ENCODE assay signal across 8 cellular contexts in genomic region chr14:54489318-54489683, GRCh38. TPM values are rescaled to one million over a fixed set of nuclear protein-coding genes. Genes with fewer than 3 reads are reported as not detected.
DNase-seq lines count a peak whose midpoint lies in the region; ATAC-seq, FAIRE-seq and TF ChIP-seq lines count a peak whose summit lies in the region.

No MANE protein-coding gene starts in this region.

- no peak overlapping the region for H3K23ac ChIP-seq in mesendoderm (ENCODE audit: low read length)

- RAD21 ChIA-PET in GM12878 (lab: Charles Lee; ENCODE audit: unreplicated experiment), result interaction anchor here (0.8 to 2.9 kb wide), 3 partner anchors 21 to 987 kb away, joined by 3 to 15 read pairs (median 3); partner anchors contain the start of gene CGRRF1

- ATAC-seq in HG02884 (IDR thresholded peaks at IDR 0.05; ENCODE audit: unreplicated experiment), result peak; percentile 22
- ATAC-seq in GM12878, result no peak

- no TSS peak for BruUV-seq in GM12878 (replicated peaks; lab: Mats Ljungman, UMichigan)

- H3K79me2 ChIP-seq in GM12878 (ENCODE audit: control insufficient read depth, insufficient read depth, low read length) (peaks cover 46% of the 10 kb centered on the region), mesendoderm (ENCODE audit: control insufficient read depth, insufficient read depth, low read length) (peaks cover 29% of the 10 kb centered on the region)

- DNase-seq in GM12878 (ENCODE audit: low read depth, low spot score), result no peak
- no peak for DNase-seq in mesendoderm
- DNase-seq in hepatic stellate cell (ENCODE audit: low spot score), result no peak
- DNase-seq in islet precursor cell, result no peak
- no peak for DNase-seq in NCI-H1417 (lab: John Stamatoyannopoulos, UW)
- no peak for DNase-seq in NCI-H82 (lab: John Stamatoyannopoulos, UW)

- H3K27me3 ChIP-seq in BLaER1 (no peaks in the 10 kb centered on the region), GM12878 (replicated peaks in 1 of 2; ENCODE audit: control insufficient read depth in 2 of 2, insufficient read depth in 2 of 2, low read length in 1 of 2) (no peaks in the 10 kb centered on the region), mesendoderm (ENCODE audit: insufficient read depth, low read length, poor library complexity) (no peaks in the 10 kb centered on the region)

- no peak overlapping the region for H2AK5ac ChIP-seq in mesendoderm (ENCODE audit: low read length)

- peak overlapping the region; percentile 89 for H3K4ac ChIP-seq in mesendoderm (ENCODE audit: low read depth, low read length)

- peak overlapping the region; percentile 66 for H2BK5ac ChIP-seq in mesendoderm (ENCODE audit: low read length)

- H4K5ac ChIP-seq in mesendoderm (ENCODE audit: low read length), result no peak overlapping the region

- TF ChIP-seq RAD21 in GM12878 (IDR thresholded peaks at IDR 0.05; ENCODE audit: insufficient read depth, low read depth, low read length), result no peak

- H3K27ac ChIP-seq in BLaER1 (peak overlapping the region; percentile 97), GM12878 (ENCODE audit: control insufficient read depth, insufficient read depth) (peak overlapping the region; percentile 90), mesendoderm (ENCODE audit: low read depth, low read length) (peak overlapping the region; percentile 75)

- H3K18ac ChIP-seq in mesendoderm (ENCODE audit: low read length), result peak overlapping the region; percentile 43

- H3K4me2 ChIP-seq in BLaER1, result peak overlapping the region; percentile 79
- H3K4me2 ChIP-seq in GM12878 (ENCODE audit: control insufficient read depth, insufficient read depth), result peak overlapping the region; percentile 64
- peak overlapping the region; percentile 5 for H3K4me2 ChIP-seq in mesendoderm (ENCODE audit: low read length)

- H3K56ac ChIP-seq in mesendoderm (ENCODE audit: low read length), result peak overlapping the region; percentile 81

- peak overlapping the region; percentile 98 for H3K9ac ChIP-seq in BLaER1
- H3K9ac ChIP-seq in GM12878 (ENCODE audit: control insufficient read depth, insufficient read depth, low read length), result peak overlapping the region; percentile 87
- peak overlapping the region; percentile 79 for H3K9ac ChIP-seq in mesendoderm (ENCODE audit: low read length)

- H2BK15ac ChIP-seq in mesendoderm (replicated peaks; ENCODE audit: low read depth), result no peak overlapping the region

- H2AFZ ChIP-seq in GM12878 (ENCODE audit: control insufficient read depth, low read depth, low read length), result peak overlapping the region; percentile 100

- H4K8ac ChIP-seq in mesendoderm (ENCODE audit: low read depth, low read length), result no peak overlapping the region

- peaks cover 9% of the 10 kb centered on the region for H3K36me3 ChIP-seq in BLaER1
- H3K36me3 ChIP-seq in GM12878 (ENCODE audit: control insufficient read depth in 2 of 2, insufficient read depth in 2 of 2, low read length in 1 of 2), result no peaks in the 10 kb centered on the region
- H3K36me3 ChIP-seq in mesendoderm (ENCODE audit: control insufficient read depth, insufficient read depth, low read length), result no peaks in the 10 kb centered on the region

- POLR2A ChIA-PET in GM12878 (lab: Charles Lee), result interaction anchor here (0.6 to 1.6 kb wide), 2 partner anchors 18 to 21 kb away, joined by 4 read pairs; no protein-coding TSS in a partner anchor

- peaks cover 3% of the 10 kb centered on the region; the same call in 1 of the 2 replicates for H3K9me3 ChIP-seq in BLaER1
- no peaks in the 10 kb centered on the region for H3K9me3 ChIP-seq in GM12878 (replicated peaks; ENCODE audit: control insufficient read depth, insufficient read depth, low read length)

- SMC1A ChIA-PET in GM12878 (lab: Charles Lee; ENCODE audit: uncharacterized antibody, unreplicated experiment), result interaction anchor here (1.4 to 2.7 kb wide), 3 partner anchors 19 to 43 kb away, joined by 4 to 7 read pairs (median 5); no protein-coding TSS in a partner anchor

- WGBS in GM12878 (ENCODE audit: insufficient coverage, insufficient replicate concordance, low lambda C conversion rate, missing lambda C conversion rate), result 0% methylated on average over 5 of the region's 5 CpGs
- WGBS in mesendoderm (ENCODE audit: extremely low coverage, insufficient coverage, low lambda C conversion rate), result 100% methylated on average over 2 of the region's 5 CpGs

- H3K4me1 ChIP-seq in BLaER1, result peaks cover 34% of the 10 kb centered on the region
- H3K4me1 ChIP-seq in GM12878 (ENCODE audit: control insufficient read depth, insufficient read depth, low read length), result no peaks in the 10 kb centered on the region; the same call in 1 of the 2 replicates
- H3K4me1 ChIP-seq in mesendoderm (ENCODE audit: control insufficient read depth, low read depth, low read length), result peaks cover 6% of the 10 kb centered on the region

- H3K79me1 ChIP-seq in mesendoderm (ENCODE audit: low read length), result no peaks in the 10 kb centered on the region

- peaks cover 34% of the 10 kb centered on the region for H4K20me1 ChIP-seq in BLaER1
- H4K20me1 ChIP-seq in GM12878 (ENCODE audit: control insufficient read depth, insufficient read depth), result no peaks in the 10 kb centered on the region

- no peak for TF ChIP-seq CTCF in GM12878 (IDR thresholded peaks at IDR 0.05 in 2 of 3, conservative IDR thresholded peaks at IDR 0.05 in 1 of 3; ENCODE audit: control insufficient read depth in 2 of 3, extremely low read depth in 1 of 3, insufficient read depth in 1 of 3, low read depth in 3 of 3, low read length in 3 of 3)

- no peak for TF ChIP-seq POLR2A in GM12878 (IDR thresholded peaks at IDR 0.05; ENCODE audit: low read depth, low read length)

- intact Hi-C loops in GM12878 (cut with micrococcal nuclease; ENCODE audit: unreplicated experiment), result loop anchor here (2.0 to 5.0 kb wide), 3 partner anchors 20 to 92 kb away; partner anchors contain the start of genes CDKN3, CGRRF1 and CNIH1

- no peak for FAIRE-seq in GM12878 (lab: Jason Lieb, UNC)

- in situ Hi-C loops in GM12878 (cut with MboI), result no loop called here

- CTCF ChIA-PET in GM12878 (lab: Yijun Ruan, JAX), result interaction anchor here (1.2 to 5.2 kb wide), 4 partner anchors 20 to 75 kb away, joined by 3 to 22 read pairs (median 4); partner anchors contain the start of gene CGRRF1

- TF ChIP-seq EP300 in GM12878 (IDR thresholded peaks at IDR 0.05; ENCODE audit: borderline replicate concordance in 1 of 2, control insufficient read depth in 1 of 2, low read depth in 2 of 2, low read length in 2 of 2), result no peak

- H3K4me3 ChIP-seq in BLaER1 (peak overlapping the region; percentile 100), GM12878 (peak overlapping the region; percentile 63), mesendoderm (ENCODE audit: low read length) (no peak overlapping the region)

- H2BK120ac ChIP-seq in mesendoderm (ENCODE audit: low read depth, low read length), result no peak overlapping the region

RNA-seq across cellular contexts. Expression of gene GMFB, which starts 0.5 kb away (rescaled TPM):
- 92.7 and 93.3 TPM in 2 replicates for total RNA-seq in GM12878 (2013; cell fraction: nucleolus; rRNA removed)
- total RNA-seq in GM12878 (2014; rRNA removed) (42.4 and 63.9 TPM in 2 replicates), GM12878 (2014; rRNA removed; fragmentation: Illumina TruSeq; extraction: Trizol) (58.2 and 59.7 TPM in 2 replicates), GM12878 (2021) (51.3 and 52.5 TPM in 2 replicates)
- polyA plus RNA-seq in GM12878 (2011; ENCODE audit: low read depth), result 9.1 TPM
- polyA plus RNA-seq in GM12878 (2011; rRNA removed) (32.8 and 56.3 TPM in 2 replicates), GM12878 (2014; fragmentation: Illumina TruSeq; extraction: Trizol) (50.2 and 69.5 TPM in 2 replicates), GM12878 (2014; fragmentation: Nextera tagmentation; extraction: Ambion mirVana) (10 to 100 TPM; 29.8 to 51.9 TPM), GM12878 (2014; rRNA removed) (29.3 and 32.8 TPM in 2 replicates), GM12878 (2016; fragmentation: Nextera tagmentation; extraction: Ambion mirVana) (10 to 100 TPM; 68.0 to 71.0 TPM)
- polyA plus RNA-seq in GM12878 (2011; cell fraction: cytosol; rRNA removed), result 6.9 and 8.2 TPM in 2 replicates
- polyA plus RNA-seq in GM12878 (2011; cell fraction: nucleus; rRNA removed), result 14.8 and 15.0 TPM in 2 replicates
- 18.4 and 22.7 TPM in 2 replicates for polyA plus RNA-seq in GM12878 (2012)
- 21.4 and 23.6 TPM in 2 replicates for polyA minus RNA-seq in GM12878 (2011; rRNA and poly(A)+ RNA removed)
- 5.5 and 9.7 TPM in 2 replicates for polyA minus RNA-seq in GM12878 (2011; cell fraction: cytosol; rRNA and poly(A)+ RNA removed)
- polyA minus RNA-seq in GM12878 (2011; cell fraction: nucleus; rRNA and poly(A)+ RNA removed), result 22.6 and 26.9 TPM in 2 replicates
- polyA plus RNA-seq in mesendoderm (2013, experiment 1 of 2), result 66.3 TPM
- polyA plus RNA-seq in mesendoderm (2013, experiment 2 of 2), result 68.1 TPM

RNA-seq across cellular contexts. Expression of gene CGRRF1, which starts 20.4 kb away (rescaled TPM):
- 12.5 and 13.8 TPM in 2 replicates for total RNA-seq in GM12878 (2013; cell fraction: nucleolus; rRNA removed)
- 8.0 and 10.6 TPM in 2 replicates for total RNA-seq in GM12878 (2014; rRNA removed)
- total RNA-seq in GM12878 (2014; rRNA removed; fragmentation: Illumina TruSeq; extraction: Trizol), result 9.2 and 10.0 TPM in 2 replicates
- total RNA-seq in GM12878 (2021), result 12.2 and 14.1 TPM in 2 replicates
- polyA plus RNA-seq in GM12878 (2011; ENCODE audit: low read depth), result 11.4 TPM
- 14.8 and 16.9 TPM in 2 replicates for polyA plus RNA-seq in GM12878 (2011; rRNA removed)
- polyA plus RNA-seq in GM12878 (2011; cell fraction: cytosol; rRNA removed), result 4.2 and 4.4 TPM in 2 replicates
- 5.7 and 6.1 TPM in 2 replicates for polyA plus RNA-seq in GM12878 (2011; cell fraction: nucleus; rRNA removed)
- polyA plus RNA-seq in GM12878 (2012), result 9.8 and 11.5 TPM in 2 replicates
- 8.7 and 14.2 TPM in 2 replicates for polyA plus RNA-seq in GM12878 (2014; fragmentation: Illumina TruSeq; extraction: Trizol)
- polyA plus RNA-seq in GM12878 (2014; fragmentation: Nextera tagmentation; extraction: Ambion mirVana), result 10 to 100 TPM; 32.1 to 47.7 TPM
- 5.5 and 6.9 TPM in 2 replicates for polyA plus RNA-seq in GM12878 (2014; rRNA removed)
- polyA plus RNA-seq in GM12878 (2016; fragmentation: Nextera tagmentation; extraction: Ambion mirVana), result 10 to 100 TPM; 19.6 to 20.6 TPM
- polyA minus RNA-seq in GM12878 (2011; rRNA and poly(A)+ RNA removed), result 5.2 and 5.7 TPM in 2 replicates
- 0.62 and 4.3 TPM in 2 replicates for polyA minus RNA-seq in GM12878 (2011; cell fraction: cytosol; rRNA and poly(A)+ RNA removed)
- polyA minus RNA-seq in GM12878 (2011; cell fraction: nucleus; rRNA and poly(A)+ RNA removed), result 3.4 and 5.7 TPM in 2 replicates
- 16.5 TPM for polyA plus RNA-seq in mesendoderm (2013, experiment 1 of 2)
- 16.1 TPM for polyA plus RNA-seq in mesendoderm (2013, experiment 2 of 2)

RNA-seq across cellular contexts. Expression of gene CNIH1, which starts 48.1 kb away (rescaled TPM):
- total RNA-seq in GM12878 (2013; cell fraction: nucleolus; rRNA removed), result 24.5 and 25.7 TPM in 2 replicates
- total RNA-seq in GM12878 (2014; rRNA removed) (48.9 and 51.9 TPM in 2 replicates), GM12878 (2014; rRNA removed; fragmentation: Illumina TruSeq; extraction: Trizol) (56.9 and 60.8 TPM in 2 replicates), GM12878 (2021) (64.5 and 66.0 TPM in 2 replicates)
- polyA plus RNA-seq in GM12878 (2011; ENCODE audit: low read depth), result 14.5 TPM
- polyA plus RNA-seq in GM12878 (2011; rRNA removed) (202 and 230 TPM in 2 replicates), GM12878 (2014; fragmentation: Illumina TruSeq; extraction: Trizol) (97.0 and 109 TPM in 2 replicates), GM12878 (2014; fragmentation: Nextera tagmentation; extraction: Ambion mirVana) (100 to 1,000 TPM; 206 to 274 TPM), GM12878 (2014; rRNA removed) (73.1 and 86.2 TPM in 2 replicates), GM12878 (2016; fragmentation: Nextera tagmentation; extraction: Ambion mirVana) (100 to 1,000 TPM; 110 to 112 TPM)
- 124 and 261 TPM in 2 replicates for polyA plus RNA-seq in GM12878 (2011; cell fraction: cytosol; rRNA removed)
- 24.5 and 41.0 TPM in 2 replicates for polyA plus RNA-seq in GM12878 (2011; cell fraction: nucleus; rRNA removed)
- polyA plus RNA-seq in GM12878 (2012), result 67.9 and 102 TPM in 2 replicates
- polyA minus RNA-seq in GM12878 (2011; rRNA and poly(A)+ RNA removed), result 145 and 152 TPM in 2 replicates
- polyA minus RNA-seq in GM12878 (2011; cell fraction: cytosol; rRNA and poly(A)+ RNA removed), result 62.3 and 73.7 TPM in 2 replicates
- polyA minus RNA-seq in GM12878 (2011; cell fraction: nucleus; rRNA and poly(A)+ RNA removed), result 10.0 and 18.3 TPM in 2 replicates
- 115 TPM for polyA plus RNA-seq in mesendoderm (2013, experiment 1 of 2)
- 116 TPM for polyA plus RNA-seq in mesendoderm (2013, experiment 2 of 2)

Comparison
In these comparisons a context has a peak if more than half of its experiments do, and no peak if none do; other contexts are left out.
1. H3K4me2 ChIP-seq: peak in every context shown above with its lines; median percentile 79 in BLaER1; 64 in GM12878; 5 in mesendoderm.